32 cellular contexts compared by ENCODE assay signal in the genomic region with DNA sequence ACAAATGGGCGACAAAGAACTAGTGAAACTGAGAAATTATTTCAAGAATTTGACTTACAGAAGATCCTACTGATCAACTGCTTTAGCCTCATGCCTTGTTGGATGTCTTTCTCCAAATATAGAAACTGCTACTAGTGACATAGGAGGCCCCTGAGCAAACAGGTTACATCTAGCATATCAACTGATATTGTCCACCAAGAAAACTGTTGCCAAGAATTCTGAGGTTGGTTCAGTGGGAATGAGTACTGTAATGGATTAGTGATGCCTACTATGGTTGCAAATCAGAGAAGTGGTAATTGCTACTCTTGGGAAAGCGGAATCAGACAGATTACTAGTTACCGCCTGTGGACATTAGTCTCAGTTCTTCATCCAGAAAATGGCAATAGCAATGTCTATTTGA. TPM values are rescaled to one million over a fixed set of nuclear protein-coding genes. Genes with fewer than 3 reads are reported as not detected.
"Had no signal": no experiment of that assay in that cellular context is flagged by ENCODE, and none has a peak within 500 bp of the region (broad histone marks: within the 10 kb centered on the region; RNA-seq: fewer than 3 reads in every experiment).

No MANE protein-coding gene starts in this region.

- H3K27me3 ChIP-seq: esophagus muscularis mucosa, foreskin keratinocyte, gastroesophageal sphincter, heart right ventricle, left lung, neutrophil, sigmoid colon, spleen, suprapubic skin, vagina had no signal

- H3K27ac Mint-ChIP-seq: naive B cell; natural killer cell treated with Interleukin-12 subunit alpha and Interleukin-12 subunit beta and Interleukin-15 and Interleukin-18, amount 100 ng/mL, for 72 hours; progenitor cell of endocrine pancreas; stimulated activated memory B cell treated with anti-CD40 and anti-IgM and Interleukin-4, amounts not matched to agents 10 μg/mL and 1 μg/mL and 100 μg/mL, for 72 hours; stimulated activated naive CD8-positive, alpha-beta T cell treated with anti-CD3 and anti-CD28 coated beads, Interleukin-15, amount 100 ng/mL, for 72 hours had no signal

- H3K4me1 ChIP-seq: parathyroid adenoma had no signal

- DNase-seq: dermis blood vessel endothelial cell; effector memory CD4-positive, alpha-beta T cell; foreskin keratinocyte; glutamatergic neuron; heart right ventricle; hippocampal formation; left cardiac atrium; left lung; lower lobe of right lung; naive B cell; sigmoid colon; spleen; stimulated activated CD4-positive, alpha-beta T cell treated with anti-CD3 and anti-CD28 coated beads, Interleukin-4, amount 100 ng/mL, for 4 hours; stimulated activated naive CD8-positive, alpha-beta T cell treated with anti-CD3 and anti-CD28 coated beads, Interleukin-15, amount 100 ng/mL, for 72 hours; trophoblast cell had no signal

- H3K4me3 Mint-ChIP-seq: naive B cell; natural killer cell treated with Interleukin-12 subunit alpha and Interleukin-12 subunit beta and Interleukin-15 and Interleukin-18, amount 100 ng/mL, for 72 hours; neural crest cell; stimulated activated memory B cell treated with anti-CD40 and anti-IgM and Interleukin-4, amounts not matched to agents 10 μg/mL and 1 μg/mL and 100 μg/mL, for 72 hours; stimulated activated naive CD8-positive, alpha-beta T cell treated with anti-CD3 and anti-CD28 coated beads, Interleukin-15, amount 100 ng/mL, for 72 hours had no signal

- H3K4me3 ChIP-seq: coronary artery, esophagus muscularis mucosa, gastroesophageal sphincter, heart right ventricle, left lung, lower lobe of right lung, sigmoid colon, skin epidermis, spleen, suprapubic skin, vagina had no signal

- H3K27ac ChIP-seq: coronary artery, esophagus muscularis mucosa, foreskin keratinocyte, gastroesophageal sphincter, left lung, lower lobe of right lung, neutrophil, parathyroid adenoma, sigmoid colon, skin epidermis, spleen, suprapubic skin, vagina had no signal

- H3K9me3 ChIP-seq: esophagus muscularis mucosa, gastroesophageal sphincter, heart right ventricle, left lung, lower lobe of right lung, neutrophil, sigmoid colon, spleen, suprapubic skin, vagina had no signal

- ATAC-seq: foreskin keratinocyte; gastroesophageal sphincter; left cardiac atrium; left lung; lower lobe of right lung; natural killer cell treated with Interleukin-12 subunit alpha and Interleukin-12 subunit beta and Interleukin-15 and Interleukin-18, amount 100 ng/mL, for 72 hours; stimulated activated memory B cell treated with anti-CD40 and anti-IgM and Interleukin-4, amounts not matched to agents 10 μg/mL and 1 μg/mL and 100 μg/mL, for 72 hours; stimulated activated naive CD8-positive, alpha-beta T cell treated with anti-CD3 and anti-CD28 coated beads, Interleukin-15, amount 100 ng/mL, for 72 hours had no signal

- H3K9me3 Mint-ChIP-seq: natural killer cell treated with Interleukin-12 subunit alpha and Interleukin-12 subunit beta and Interleukin-15 and Interleukin-18, amount 100 ng/mL, for 72 hours; neural crest cell; stimulated activated naive CD8-positive, alpha-beta T cell treated with anti-CD3 and anti-CD28 coated beads, Interleukin-15, amount 100 ng/mL, for 72 hours had no signal

- H3K27me3 Mint-ChIP-seq: naive B cell; natural killer cell treated with Interleukin-12 subunit alpha and Interleukin-12 subunit beta and Interleukin-15 and Interleukin-18, amount 100 ng/mL, for 72 hours; progenitor cell of endocrine pancreas; stimulated activated memory B cell treated with anti-CD40 and anti-IgM and Interleukin-4, amounts not matched to agents 10 μg/mL and 1 μg/mL and 100 μg/mL, for 72 hours; stimulated activated naive CD8-positive, alpha-beta T cell treated with anti-CD3 and anti-CD28 coated beads, Interleukin-15, amount 100 ng/mL, for 72 hours had no signal

RNA-seq across cellular contexts. Expression of gene MYL4, which starts 30.0 kb away (rescaled TPM):
- total RNA-seq: epithelial cell of proximal tubule, fibroblast of lung, foreskin keratinocyte, kidney epithelial cell, mononuclear cell, neural crest cell, suprapubic skin, ureter, vagina had no signal
- polyA plus RNA-seq: foreskin keratinocyte had no signal
